8 cellular contexts compared by ENCODE assay signal in genomic region chr4:170089274-170089742, GRCh38. TPM values are rescaled to one million over a fixed set of nuclear protein-coding genes. Genes with fewer than 3 reads are reported as not detected.
A peak's percentile ranks its signal among the peaks of the same experiment; 100 is the strongest.
DNase-seq lines count a peak whose midpoint lies in the region; ATAC-seq, FAIRE-seq and TF ChIP-seq lines count a peak whose summit lies in the region.

No MANE protein-coding gene starts in this region.

- peaks cover 2% of the 10 kb centered on the region for H3K27me3 Mint-ChIP-seq in astrocyte (ENCODE audit: low read depth, unreplicated experiment)

- H3K4me3 Mint-ChIP-seq in astrocyte (ENCODE audit: unreplicated experiment): peak overlapping the region; percentile 96

- peaks cover 6% of the 10 kb centered on the region for H3K36me3 Mint-ChIP-seq in astrocyte (ENCODE audit: low read depth, unreplicated experiment)

- H3K36me3 ChIP-seq in BLaER1 treated with 17β-estradiol and CSF1 and Interleukin-3, amounts not matched to agents 10 nM and 100 nM: peaks cover 0 to 38% (median 32%) of the 10 kb centered on the region in 11 experiments; a peak in 16 of 22 replicates
- H3K36me3 ChIP-seq in astrocyte (ENCODE audit: insufficient read depth, low read length) (peaks cover 18% of the 10 kb centered on the region), iPS-15b (ENCODE audit: control insufficient read depth, insufficient read depth, low read length) (no peaks in the 10 kb centered on the region), sigmoid colon (peaks cover 0 to 23% (median 0%) of the 10 kb centered on the region in 4 donors)

- TF ChIP-seq POLR2A in sigmoid colon (IDR thresholded peaks at IDR 0.05): no peak

- peak overlapping the region; percentile 60 to 80 (median 73) for H3K4me3 ChIP-seq in BLaER1 treated with 17β-estradiol and CSF1 and Interleukin-3, amounts not matched to agents 10 nM and 100 nM
- peak overlapping the region; percentile 97 for H3K4me3 ChIP-seq in astrocyte (ENCODE audit: insufficient read depth, low read depth, low read length)
- peak overlapping the region; percentile 57 for H3K4me3 ChIP-seq in iPS-15b (ENCODE audit: low read depth, low read length)
- H3K4me3 ChIP-seq in sigmoid colon: peak overlapping the region; percentile 54 to 70 (median 64)

- H3K9ac ChIP-seq in BLaER1 treated with 17β-estradiol and CSF1 and Interleukin-3, amounts not matched to agents 10 nM and 100 nM: peak overlapping the region; percentile 73 to 93 (median 87); a peak in 21 of 22 replicates
- H3K9ac ChIP-seq in astrocyte (ENCODE audit: low read length) (peak overlapping the region; percentile 91), iPS-15b (ENCODE audit: low read depth, low read length) (peak overlapping the region; percentile 27)

- peak overlapping the region; percentile 79 for H3K27ac Mint-ChIP-seq in astrocyte (ENCODE audit: unreplicated experiment)

- ATAC-seq in GM21737 (IDR thresholded peaks at IDR 0.05; ENCODE audit: unreplicated experiment): peak; percentile 17
- no peak for ATAC-seq in HG02885 (IDR thresholded peaks at IDR 0.05; ENCODE audit: poor library complexity, unreplicated experiment)
- ATAC-seq in GM21529 (IDR thresholded peaks at IDR 0.05; ENCODE audit: unreplicated experiment): no peak

- DNase-seq in NCI-H2107 treated with DMSO at 0.1 percent for 48 hours (lab: John Stamatoyannopoulos, UW; ENCODE audit: unreplicated experiment) (peak; percentile 11), astrocyte (ENCODE audit: low read depth) (peak; percentile 47), sigmoid colon (no peak)

- H3K27ac ChIP-seq in BLaER1 treated with 17β-estradiol and CSF1 and Interleukin-3, amounts not matched to agents 10 nM and 100 nM: peak overlapping the region in 9 of 11 experiments; percentile 68 to 91 (median 88); a peak in 18 of 22 replicates
- H3K27ac ChIP-seq in astrocyte (ENCODE audit: low read depth, low read length): peak overlapping the region; percentile 72
- peak overlapping the region; percentile 67 to 74 (median 71) for H3K27ac ChIP-seq in sigmoid colon

- no peak for TF ChIP-seq CTCF in astrocyte (IDR thresholded peaks at IDR 0.05; ENCODE audit: insufficient read depth, low read depth, low read length)
- no peak for TF ChIP-seq CTCF in sigmoid colon (IDR thresholded peaks at IDR 0.05)

- peaks cover 0 to 13% (median 0%) of the 10 kb centered on the region in 11 experiments; a peak in 4 of 22 replicates for H3K9me3 ChIP-seq in BLaER1 treated with 17β-estradiol and CSF1 and Interleukin-3, amounts not matched to agents 10 nM and 100 nM (replicated peaks in 1 of 11)
- H3K9me3 ChIP-seq in astrocyte (ENCODE audit: insufficient read depth, low read depth, low read length): no peaks in the 10 kb centered on the region
- H3K9me3 ChIP-seq in iPS-15b (ENCODE audit: control insufficient read depth, insufficient read depth, low read length): no peaks in the 10 kb centered on the region
- no peaks in the 10 kb centered on the region for H3K9me3 ChIP-seq in sigmoid colon

- no peaks in the 10 kb centered on the region for H3K9me3 Mint-ChIP-seq in astrocyte (ENCODE audit: unreplicated experiment)

- H3K4me1 ChIP-seq in BLaER1 treated with 17β-estradiol and CSF1 and Interleukin-3, amounts not matched to agents 10 nM and 100 nM: peaks cover 7 to 29% (median 17%) of the 10 kb centered on the region in 10 experiments; a peak in 19 of 20 replicates
- H3K4me1 ChIP-seq in astrocyte (ENCODE audit: insufficient read depth, low read length) (peaks cover 14% of the 10 kb centered on the region), iPS-15b (ENCODE audit: control insufficient read depth, insufficient read depth, low read length) (no peaks in the 10 kb centered on the region), sigmoid colon (peaks cover 0 to 16% (median 14%) of the 10 kb centered on the region in 4 donors)

- peaks cover 0 to 5% (median 0%) of the 10 kb centered on the region in 11 experiments; a peak in 1 of 22 replicates for H3K27me3 ChIP-seq in BLaER1 treated with 17β-estradiol and CSF1 and Interleukin-3, amounts not matched to agents 10 nM and 100 nM
- H3K27me3 ChIP-seq in astrocyte (ENCODE audit: insufficient read depth, low read length) (no peaks in the 10 kb centered on the region), iPS-15b (ENCODE audit: control insufficient read depth, insufficient read depth, low read length) (peaks cover 9% of the 10 kb centered on the region), sigmoid colon (no peaks in the 10 kb centered on the region)

- WGBS in sigmoid colon, 2 donors: 1% methylated on average over 21 of the region's 21 CpGs

- FAIRE-seq in astrocyte (lab: Jason Lieb, UNC): no peak

- peaks cover 15% of the 10 kb centered on the region for H3K79me2 ChIP-seq in astrocyte (ENCODE audit: insufficient read depth, low read length)

- no peaks in the 10 kb centered on the region for H4K20me1 ChIP-seq in BLaER1 treated with 17β-estradiol and CSF1 and Interleukin-3, amounts not matched to agents 10 nM and 100 nM
- H4K20me1 ChIP-seq in astrocyte (ENCODE audit: insufficient read depth, low read length): no peaks in the 10 kb centered on the region

- no peak for TF ChIP-seq EP300 in sigmoid colon (IDR thresholded peaks at IDR 0.05)

- H3K4me1 Mint-ChIP-seq in astrocyte (ENCODE audit: low read depth, unreplicated experiment): peaks cover 11% of the 10 kb centered on the region

- intact Hi-C loops in sigmoid colon (cut with DNase I): no loop called here

- H2AFZ ChIP-seq in astrocyte (ENCODE audit: low read depth, low read length): peak overlapping the region; percentile 99

- peak overlapping the region; percentile 81 to 98 (median 90) for H3K4me2 ChIP-seq in BLaER1 treated with 17β-estradiol and CSF1 and Interleukin-3, amounts not matched to agents 10 nM and 100 nM
- peak overlapping the region; percentile 95 for H3K4me2 ChIP-seq in astrocyte (ENCODE audit: low read length)

RNA-seq across cellular contexts. Expression of gene AADAT, which starts 0.4 kb away (rescaled TPM):
- total RNA-seq in astrocyte (10.3 and 10.5 TPM in 2 replicates), sigmoid colon (10 to 100 TPM in 2 of 4 donors, 1 to 10 TPM in 2; 4.3 to 12.7 (median 7.6) TPM)
- 1 to 10 TPM in 2 of 3 donors, under 1 TPM in 1; 0.92 to 3.6 (median 2.6) TPM for polyA plus RNA-seq in sigmoid colon

Comparison
In these comparisons a context has a peak if more than half of its experiments do, and no peak if none do; other contexts are left out.
1. H3K9ac ChIP-seq: peak in every context shown above with its lines; median percentile 91 in astrocyte; 87 in BLaER1 treated with 17β-estradiol and CSF1 and Interleukin-3, amounts not matched to agents 10 nM and 100 nM; 27 in iPS-15b.